Comparison of ENCODE assay signal across 10 cellular contexts in the genomic region with DNA sequence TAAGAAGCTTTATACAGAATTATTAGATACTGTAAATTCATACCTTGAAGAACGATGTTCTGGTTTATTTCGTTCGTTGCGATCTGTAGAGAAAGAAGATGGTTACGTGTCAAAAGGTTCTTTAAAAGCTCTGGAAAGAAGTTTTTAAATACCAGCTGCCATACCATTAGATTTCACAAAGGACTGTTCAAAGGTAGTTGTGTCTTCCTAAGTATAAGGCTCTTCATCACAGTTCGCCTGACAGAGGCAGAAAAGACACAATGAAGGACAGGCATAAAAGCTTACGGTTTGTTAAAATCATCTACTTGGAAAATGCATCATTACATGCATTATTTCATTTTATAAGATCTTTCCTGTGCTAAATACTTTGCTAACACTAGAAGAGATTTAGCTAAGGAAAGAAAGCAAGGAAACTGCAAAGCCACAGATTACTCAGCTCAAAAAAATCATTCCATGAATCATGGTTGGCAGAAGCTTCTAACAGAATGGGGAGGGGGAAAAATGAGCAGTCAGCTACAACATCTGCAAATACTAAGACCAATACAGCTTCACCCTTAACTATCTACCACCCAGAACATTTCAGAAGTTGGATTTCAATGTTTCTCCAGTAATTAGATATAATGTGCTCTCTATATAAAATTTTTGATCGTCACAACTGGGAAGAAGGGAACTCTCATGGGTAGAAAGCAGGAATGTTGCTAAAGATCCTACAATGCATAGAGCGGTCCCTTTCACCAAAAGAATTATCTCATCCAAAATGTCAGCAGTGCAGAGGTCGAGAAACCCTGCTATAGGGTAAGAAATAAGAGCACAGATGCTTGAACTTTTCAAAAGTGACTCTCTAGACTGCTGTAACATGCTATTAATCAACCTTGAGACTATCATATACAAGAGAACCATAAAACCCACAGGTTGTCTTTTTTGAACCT. TPM values are rescaled to one million over a fixed set of nuclear protein-coding genes. Genes with fewer than 3 reads are reported as not detected.
DNase-seq lines count a peak whose midpoint lies in the region; ATAC-seq and TF ChIP-seq lines count a peak whose summit lies in the region.
"Had no signal": no experiment of that assay in that cellular context is flagged by ENCODE, and none has a peak within 500 bp of the region (broad histone marks: within the 10 kb centered on the region; RNA-seq: fewer than 3 reads in every experiment).

No MANE protein-coding gene starts in this region.

- peak overlapping the region; percentile 45 to 47 for H3K4me3 ChIP-seq in gastroesophageal sphincter
- H3K4me3 ChIP-seq in trophoblast cell (ENCODE audit: low read depth, low read length), result no peak overlapping the region
- H3K4me3 ChIP-seq in Peyer's patch, result peak overlapping the region in 2 of 4 donors; percentile 12 to 23

- H3K36me3 ChIP-seq in gastroesophageal sphincter (peaks cover 0 to under 1% of the 10 kb centered on the region in 2 donors), trophoblast cell (ENCODE audit: control insufficient read depth in 1 of 2, insufficient read depth in 2 of 2, low read length in 2 of 2) (no peaks in the 10 kb centered on the region), Peyer's patch (no peaks in the 10 kb centered on the region)

- H4K8ac ChIP-seq in trophoblast cell (ENCODE audit: low read depth, low read length), result no peak overlapping the region

- H3K9ac ChIP-seq in trophoblast cell (ENCODE audit: low read length), result no peak overlapping the region

- H3K14ac ChIP-seq in trophoblast cell (ENCODE audit: low read length), result no peak overlapping the region

- no peak overlapping the region for H2BK12ac ChIP-seq in trophoblast cell (ENCODE audit: low read length)

- ATAC-seq in SK-N-SH treated with all-trans-retinoic acid at 6 μM for 48 hours, result peak; percentile 85
- peak; percentile 54 for ATAC-seq in gastroesophageal sphincter
- no peak for ATAC-seq in HG03097 (IDR thresholded peaks at IDR 0.05; ENCODE audit: low FRiP score, unreplicated experiment)

- TF ChIP-seq POLR2A in gastroesophageal sphincter (IDR thresholded peaks at IDR 0.05) (no peak), Peyer's patch (IDR thresholded peaks at IDR 0.05) (no peak)

- H3K9me3 ChIP-seq in gastroesophageal sphincter, result no peaks in the 10 kb centered on the region
- no peaks in the 10 kb centered on the region for H3K9me3 ChIP-seq in trophoblast cell (ENCODE audit: insufficient read depth, low read depth, low read length)
- H3K9me3 ChIP-seq in Peyer's patch, result no peaks in the 10 kb centered on the region

- no peak overlapping the region for H2AFZ ChIP-seq in trophoblast cell (ENCODE audit: insufficient read depth, low read length, poor library complexity)

- no peak overlapping the region for H3K23ac ChIP-seq in trophoblast cell (ENCODE audit: low read length)

- TF ChIP-seq CTCF in gastroesophageal sphincter (IDR thresholded peaks at IDR 0.05), result no peak
- TF ChIP-seq CTCF in Peyer's patch (IDR thresholded peaks at IDR 0.05), result no peak

- no peak overlapping the region for H2BK120ac ChIP-seq in trophoblast cell (ENCODE audit: insufficient read depth, low read length, poor library complexity)

- 15 to 19% methylated on average over 9 to 10 of the region's 10 CpGs for WGBS in gastroesophageal sphincter (ENCODE audit: low coverage in 1 of 2), 2 donors
- no CpG with 5 or more reads among the region's 10 CpGs for WGBS in trophoblast cell (ENCODE audit: extremely low coverage, insufficient coverage, insufficient read length)

- H3K79me1 ChIP-seq in trophoblast cell (ENCODE audit: low read length), result no peaks in the 10 kb centered on the region

- TF ChIP-seq EP300 in gastroesophageal sphincter (IDR thresholded peaks at IDR 0.05), result no peak

- H3K4me1 ChIP-seq in gastroesophageal sphincter (peaks cover 7 to 55% (median 7%) of the 10 kb centered on the region in 3 donors), trophoblast cell (ENCODE audit: control insufficient read depth in 1 of 2, insufficient read depth in 2 of 2, low read length in 2 of 2) (peaks cover 0 to 4% of the 10 kb centered on the region in 2 experiments), Peyer's patch (no peaks in the 10 kb centered on the region)

- H2BK5ac ChIP-seq in trophoblast cell (ENCODE audit: low read depth, low read length, poor library complexity), result no peak overlapping the region

- peak; percentile 82 for DNase-seq in AG08396 (ENCODE audit: low spot score)
- DNase-seq in trophoblast cell, result peak in 1 of 2 donors; percentile 78
- no peak for DNase-seq in activated CD4-positive, alpha-beta T cell treated with anti-CD3 and anti-CD28 coated beads for 1 hour
- no peak for DNase-seq in DMS114 treated with DMSO at 0.1 percent for 48 hours (lab: John Stamatoyannopoulos, UW; ENCODE audit: unreplicated experiment)
- no peak for DNase-seq in Peyer's patch
- DNase-seq: CD8-positive, alpha-beta memory T cell; retina had no signal

- H4K91ac ChIP-seq in trophoblast cell (ENCODE audit: low read depth, low read length), result no peak overlapping the region

- H3K18ac ChIP-seq in trophoblast cell (ENCODE audit: low read length), result no peak overlapping the region

- no peak overlapping the region for H2AK5ac ChIP-seq in trophoblast cell (ENCODE audit: low read length)

- peak overlapping the region; percentile 61 to 79 (median 72) for H3K27ac ChIP-seq in gastroesophageal sphincter
- no peak overlapping the region for H3K27ac ChIP-seq in trophoblast cell (ENCODE audit: low read depth, low read length)
- H3K27ac ChIP-seq in Peyer's patch, result peak overlapping the region in 2 of 4 donors; percentile 6 to 55

- peak overlapping the region; percentile 30 for H3K4me2 ChIP-seq in trophoblast cell (ENCODE audit: low read length)

- H3K79me2 ChIP-seq in trophoblast cell (ENCODE audit: control insufficient read depth, insufficient read depth, low read length, poor library complexity), result no peaks in the 10 kb centered on the region

- H3K4ac ChIP-seq in trophoblast cell (ENCODE audit: low read depth, low read length), result no peak overlapping the region

- H4K12ac ChIP-seq in trophoblast cell (ENCODE audit: low read depth, low read length), result no peak overlapping the region

- H3K27me3 ChIP-seq in gastroesophageal sphincter, result no peaks in the 10 kb centered on the region
- H3K27me3 ChIP-seq in trophoblast cell (ENCODE audit: insufficient read depth, low read length), result no peaks in the 10 kb centered on the region
- no peaks in the 10 kb centered on the region for H3K27me3 ChIP-seq in Peyer's patch

TF ChIP-seq in SK-N-SH treated with all-trans-retinoic acid at 6 μM for 48 hours, 23 proteins besides CTCF, POLR2A, EP300 and RAD21:
- TF ChIP-seq ZFP3 (CRISPR knock-in tag; IDR thresholded peaks at IDR 0.05), result no peak
- no peak for TF ChIP-seq RARB (CRISPR knock-in tag; IDR thresholded peaks at IDR 0.05)
- TF ChIP-seq ZFP30 (CRISPR knock-in tag; IDR thresholded peaks at IDR 0.05), result no peak

RNA-seq across cellular contexts. Expression of gene PRSS48, which starts 50.7 kb away (rescaled TPM):
- total RNA-seq in gastroesophageal sphincter (not detected), Peyer's patch (not detected)
- polyA plus RNA-seq in trophoblast cell (2013), result not detected in 2 replicates
- total RNA-seq: CD8-positive, alpha-beta memory T cell had no signal
- polyA plus RNA-seq: CD8-positive, alpha-beta memory T cell had no signal
